Comparison of ENCODE assay signal across 1 cellular context in the genomic region with DNA sequence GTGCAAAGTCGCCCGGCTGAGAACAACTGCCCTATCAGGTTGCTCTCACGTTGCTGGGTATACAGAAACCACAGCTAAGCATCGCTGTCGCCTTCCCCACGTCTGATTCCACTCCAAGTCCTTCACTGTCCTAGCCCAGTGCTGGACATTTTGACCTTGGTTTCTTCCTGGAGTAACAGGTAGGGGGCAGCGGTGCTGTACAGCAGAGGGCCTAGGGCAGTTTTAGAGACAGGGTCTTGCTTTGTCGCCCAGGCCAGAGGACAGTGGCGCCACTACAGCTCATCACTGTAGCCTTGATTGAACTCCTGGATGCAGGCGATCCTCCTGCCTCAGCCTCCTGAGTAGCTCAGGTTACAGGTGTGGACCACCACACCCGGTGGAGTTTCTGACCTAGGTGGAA.
TF ChIP-seq lines count a peak whose summit lies in the region.

No MANE protein-coding gene starts in this region.

TF ChIP-seq in liver, 16 proteins besides CTCF, POLR2A, EP300 and RAD21 (continued from another document):
- TF ChIP-seq, protein P1, sequence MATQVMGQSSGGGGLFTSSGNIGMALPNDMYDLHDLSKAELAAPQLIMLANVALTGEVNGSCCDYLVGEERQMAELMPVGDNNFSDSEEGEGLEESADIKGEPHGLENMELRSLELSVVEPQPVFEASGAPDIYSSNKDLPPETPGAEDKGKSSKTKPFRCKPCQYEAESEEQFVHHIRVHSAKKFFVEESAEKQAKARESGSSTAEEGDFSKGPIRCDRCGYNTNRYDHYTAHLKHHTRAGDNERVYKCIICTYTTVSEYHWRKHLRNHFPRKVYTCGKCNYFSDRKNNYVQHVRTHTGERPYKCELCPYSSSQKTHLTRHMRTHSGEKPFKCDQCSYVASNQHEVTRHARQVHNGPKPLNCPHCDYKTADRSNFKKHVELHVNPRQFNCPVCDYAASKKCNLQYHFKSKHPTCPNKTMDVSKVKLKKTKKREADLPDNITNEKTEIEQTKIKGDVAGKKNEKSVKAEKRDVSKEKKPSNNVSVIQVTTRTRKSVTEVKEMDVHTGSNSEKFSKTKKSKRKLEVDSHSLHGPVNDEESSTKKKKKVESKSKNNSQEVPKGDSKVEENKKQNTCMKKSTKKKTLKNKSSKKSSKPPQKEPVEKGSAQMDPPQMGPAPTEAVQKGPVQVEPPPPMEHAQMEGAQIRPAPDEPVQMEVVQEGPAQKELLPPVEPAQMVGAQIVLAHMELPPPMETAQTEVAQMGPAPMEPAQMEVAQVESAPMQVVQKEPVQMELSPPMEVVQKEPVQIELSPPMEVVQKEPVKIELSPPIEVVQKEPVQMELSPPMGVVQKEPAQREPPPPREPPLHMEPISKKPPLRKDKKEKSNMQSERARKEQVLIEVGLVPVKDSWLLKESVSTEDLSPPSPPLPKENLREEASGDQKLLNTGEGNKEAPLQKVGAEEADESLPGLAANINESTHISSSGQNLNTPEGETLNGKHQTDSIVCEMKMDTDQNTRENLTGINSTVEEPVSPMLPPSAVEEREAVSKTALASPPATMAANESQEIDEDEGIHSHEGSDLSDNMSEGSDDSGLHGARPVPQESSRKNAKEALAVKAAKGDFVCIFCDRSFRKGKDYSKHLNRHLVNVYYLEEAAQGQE (IDR thresholded peaks at IDR 0.05) = no peak
- TF ChIP-seq NR2F2 (IDR thresholded peaks at IDR 0.05) (no peak), JUND (IDR thresholded peaks at IDR 0.05) (no peak), TAF1 (conservative IDR thresholded peaks at IDR 0.05) (no peak), YY1 (IDR thresholded peaks at IDR 0.05) (no peak), RXRA (IDR thresholded peaks at IDR 0.05) (no peak), FOXA2 (IDR thresholded peaks at IDR 0.05) (no peak), HNF4A (conservative IDR thresholded peaks at IDR 0.05) (no peak), EGR1 (IDR thresholded peaks at IDR 0.05; ENCODE audit: low read depth in 2 of 2) (no peak), HNF4G (IDR thresholded peaks at IDR 0.05) (no peak), GABPA (IDR thresholded peaks at IDR 0.05 in 1 of 2, conservative IDR thresholded peaks at IDR 0.05 in 1 of 2) (no peak)
- TF ChIP-seq, protein P2, sequence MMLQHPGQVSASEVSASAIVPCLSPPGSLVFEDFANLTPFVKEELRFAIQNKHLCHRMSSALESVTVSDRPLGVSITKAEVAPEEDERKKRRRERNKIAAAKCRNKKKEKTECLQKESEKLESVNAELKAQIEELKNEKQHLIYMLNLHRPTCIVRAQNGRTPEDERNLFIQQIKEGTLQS (IDR thresholded peaks at IDR 0.05) = no peak
- TF ChIP-seq, protein P3, sequence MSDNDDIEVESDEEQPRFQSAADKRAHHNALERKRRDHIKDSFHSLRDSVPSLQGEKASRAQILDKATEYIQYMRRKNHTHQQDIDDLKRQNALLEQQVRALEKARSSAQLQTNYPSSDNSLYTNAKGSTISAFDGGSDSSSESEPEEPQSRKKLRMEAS (IDR thresholded peaks at IDR 0.05) = no peak
- TF ChIP-seq, protein P4, sequence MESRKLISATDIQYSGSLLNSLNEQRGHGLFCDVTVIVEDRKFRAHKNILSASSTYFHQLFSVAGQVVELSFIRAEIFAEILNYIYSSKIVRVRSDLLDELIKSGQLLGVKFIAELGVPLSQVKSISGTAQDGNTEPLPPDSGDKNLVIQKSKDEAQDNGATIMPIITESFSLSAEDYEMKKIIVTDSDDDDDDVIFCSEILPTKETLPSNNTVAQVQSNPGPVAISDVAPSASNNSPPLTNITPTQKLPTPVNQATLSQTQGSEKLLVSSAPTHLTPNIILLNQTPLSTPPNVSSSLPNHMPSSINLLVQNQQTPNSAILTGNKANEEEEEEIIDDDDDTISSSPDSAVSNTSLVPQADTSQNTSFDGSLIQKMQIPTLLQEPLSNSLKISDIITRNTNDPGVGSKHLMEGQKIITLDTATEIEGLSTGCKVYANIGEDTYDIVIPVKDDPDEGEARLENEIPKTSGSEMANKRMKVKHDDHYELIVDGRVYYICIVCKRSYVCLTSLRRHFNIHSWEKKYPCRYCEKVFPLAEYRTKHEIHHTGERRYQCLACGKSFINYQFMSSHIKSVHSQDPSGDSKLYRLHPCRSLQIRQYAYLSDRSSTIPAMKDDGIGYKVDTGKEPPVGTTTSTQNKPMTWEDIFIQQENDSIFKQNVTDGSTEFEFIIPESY (IDR thresholded peaks at IDR 0.05) = no peak
